In genomic region chr11:67239795-67240574, GRCh38 we compare ENCODE assay signal across 8 cellular contexts. TPM values are rescaled to one million over a fixed set of nuclear protein-coding genes. Genes with fewer than 3 reads are reported as not detected.
DNase-seq lines count a peak whose midpoint lies in the region; ATAC-seq and TF ChIP-seq lines count a peak whose summit lies in the region.

No MANE protein-coding gene starts in this region.

- DNase-seq in NCI-H1105 treated with DMSO at 0.1 percent for 48 hours (lab: John Stamatoyannopoulos, UW) (peak; percentile 99), SKM-1 treated with dmso at 0.1 percent for 144 hours (lab: John Stamatoyannopoulos, UW; ENCODE audit: unreplicated experiment) (peak; percentile 99), head of caudate nucleus (peak; percentile 84 to 100 (median 97)), osteocyte (ENCODE audit: extremely low spot score, unreplicated experiment) (peak; percentile 99)
- peak; percentile 87 for DNase-seq in activated naive CD8-positive, alpha-beta T cell treated with anti-CD3 and anti-CD28 coated beads, Interleukin-2, amount 10 ng/mL, durations not matched to agents 7 days and 5 days

- TF ChIP-seq POLR2A in GM10847 (IDR thresholded peaks at IDR 0.05; ENCODE audit: extremely low read depth, insufficient read length): peak; percentile 96

- H3K9me3 ChIP-seq in thymus (ENCODE audit: control insufficient read depth): no peaks in the 10 kb centered on the region

- POLR2A ChIA-PET in activated naive CD8-positive, alpha-beta T cell treated with anti-CD3 and anti-CD28 coated beads, Interleukin-2, amount 10 ng/mL, durations not matched to agents 7 days and 5 days (lab: Charles Lee): interaction anchor here (0.5 to 4.4 kb wide), 26 partner anchors 10 to 595 kb away, joined by 3 to 38 read pairs (median 4); partner anchors contain the start of genes KDM2A, PITPNM1, POLD4 and PTPRCAP

- peak overlapping the region; percentile 73 for H3K4me3 ChIP-seq in thymus (ENCODE audit: low read length)

- peak overlapping the region; percentile 94 for H3K27ac Mint-ChIP-seq in activated naive CD8-positive, alpha-beta T cell treated with anti-CD3 and anti-CD28 coated beads, Interleukin-2, amount 10 ng/mL, durations not matched to agents 7 days and 5 days
- H3K27ac Mint-ChIP-seq in osteocyte (ENCODE audit: unreplicated experiment): peak overlapping the region; percentile 100

- intact Hi-C loops in head of caudate nucleus (cut with DNase I): no loop called here

- peak; percentile 25 for TF ChIP-seq CTCF in osteocyte (IDR thresholded peaks at IDR 0.05)

- peaks cover 20% of the 10 kb centered on the region for H3K4me1 ChIP-seq in thymus (ENCODE audit: control insufficient read depth, insufficient read depth, low read length)

- peaks cover 31% of the 10 kb centered on the region for H3K36me3 Mint-ChIP-seq in activated naive CD8-positive, alpha-beta T cell treated with anti-CD3 and anti-CD28 coated beads, Interleukin-2, amount 10 ng/mL, durations not matched to agents 7 days and 5 days
- H3K36me3 Mint-ChIP-seq in osteocyte (ENCODE audit: unreplicated experiment): peaks cover 12% of the 10 kb centered on the region

- H3K4me3 Mint-ChIP-seq in activated naive CD8-positive, alpha-beta T cell treated with anti-CD3 and anti-CD28 coated beads, Interleukin-2, amount 10 ng/mL, durations not matched to agents 7 days and 5 days: peak overlapping the region; percentile 92
- peak overlapping the region; percentile 94 for H3K4me3 Mint-ChIP-seq in osteocyte (ENCODE audit: unreplicated experiment)

- WGBS in thymus: under 1% methylated on average over 31 of the region's 31 CpGs

- peaks cover 38% of the 10 kb centered on the region for H3K4me1 Mint-ChIP-seq in activated naive CD8-positive, alpha-beta T cell treated with anti-CD3 and anti-CD28 coated beads, Interleukin-2, amount 10 ng/mL, durations not matched to agents 7 days and 5 days
- peaks cover 40% of the 10 kb centered on the region for H3K4me1 Mint-ChIP-seq in osteocyte (ENCODE audit: unreplicated experiment)

- peak overlapping the region; percentile 92 for H3K27ac ChIP-seq in thymus (ENCODE audit: low read depth)

- no peaks in the 10 kb centered on the region for H3K9me3 Mint-ChIP-seq in activated naive CD8-positive, alpha-beta T cell treated with anti-CD3 and anti-CD28 coated beads, Interleukin-2, amount 10 ng/mL, durations not matched to agents 7 days and 5 days
- H3K9me3 Mint-ChIP-seq in osteocyte (ENCODE audit: unreplicated experiment): no peaks in the 10 kb centered on the region

- peak; percentile 90 for ATAC-seq in HG02642 (IDR thresholded peaks at IDR 0.05; ENCODE audit: poor library complexity, unreplicated experiment)
- peak; percentile 96 for ATAC-seq in activated naive CD8-positive, alpha-beta T cell treated with anti-CD3 and anti-CD28 coated beads, Interleukin-2, amount 10 ng/mL, durations not matched to agents 7 days and 5 days (ENCODE audit: low read depth)

- H3K36me3 ChIP-seq in thymus (ENCODE audit: control insufficient read depth, insufficient read depth): peaks cover 10% of the 10 kb centered on the region

- H3K27me3 Mint-ChIP-seq in activated naive CD8-positive, alpha-beta T cell treated with anti-CD3 and anti-CD28 coated beads, Interleukin-2, amount 10 ng/mL, durations not matched to agents 7 days and 5 days: no peaks in the 10 kb centered on the region
- no peaks in the 10 kb centered on the region for H3K27me3 Mint-ChIP-seq in osteocyte (ENCODE audit: unreplicated experiment)

- no peaks in the 10 kb centered on the region for H3K27me3 ChIP-seq in thymus (ENCODE audit: control insufficient read depth, insufficient read depth)

RNA-seq across cellular contexts. Expression of gene GRK2, which starts 26.3 kb away (rescaled TPM):
- 100 to 1,000 TPM; 325 to 341 TPM for total RNA-seq in activated naive CD8-positive, alpha-beta T cell treated with anti-CD3 and anti-CD28 coated beads, Interleukin-2, amount 10 ng/mL, durations not matched to agents 7 days and 5 days
- 41.5 and 45.0 TPM in 2 replicates for total RNA-seq in osteocyte
- 158 TPM for polyA plus RNA-seq in thymus

RNA-seq across cellular contexts. Expression of gene ANKRD13D, which starts 49.1 kb away (rescaled TPM):
- total RNA-seq in activated naive CD8-positive, alpha-beta T cell treated with anti-CD3 and anti-CD28 coated beads, Interleukin-2, amount 10 ng/mL, durations not matched to agents 7 days and 5 days: 100 to 1,000 TPM; 185 to 207 TPM
- 54.3 and 56.2 TPM in 2 replicates for total RNA-seq in osteocyte
- polyA plus RNA-seq in thymus: 99.1 TPM

Comparison
In these comparisons a context has a peak if more than half of its experiments do, and no peak if none do; other contexts are left out.
1. Peak in every context shown above with its lines: DNase-seq, ATAC-seq, H3K4me3 ChIP-seq and H3K27ac ChIP-seq.